In genomic region chr19:801861-802496, GRCh38 we compare ENCODE assay signal across 1 cellular context.
TF ChIP-seq lines count a peak whose summit lies in the region.

No MANE protein-coding gene starts in this region.

TF ChIP-seq in GM23338, 12 proteins besides CTCF, POLR2A, EP300 and RAD21:
- TF ChIP-seq EZH2 (IDR thresholded peaks at IDR 0.05; ENCODE audit: low read depth, unreplicated experiment) = no peak
- TF ChIP-seq ETS1 (IDR thresholded peaks at IDR 0.05) = no peak
- no peak for TF ChIP-seq ZNF114 (CRISPR knock-in tag; IDR thresholded peaks at IDR 0.05)
- TF ChIP-seq REST (IDR thresholded peaks at IDR 0.05; ENCODE audit: unreplicated experiment) = no peak
- TF ChIP-seq ZNF462 (CRISPR knock-in tag; IDR thresholded peaks at IDR 0.05) = no peak
- TF ChIP-seq EZH2phosphoT487 (IDR thresholded peaks at IDR 0.05; ENCODE audit: unreplicated experiment) = no peak
- TF ChIP-seq CREB1 (CRISPR knock-in tag; IDR thresholded peaks at IDR 0.05; ENCODE audit: low read depth) = no peak
- TF ChIP-seq STAT1 (IDR thresholded peaks at IDR 0.05; ENCODE audit: unreplicated experiment) = no peak
- no peak for TF ChIP-seq ZNF331 (CRISPR knock-in tag; IDR thresholded peaks at IDR 0.05; ENCODE audit: low read depth)
- no peak for TF ChIP-seq JUNB (IDR thresholded peaks at IDR 0.05; ENCODE audit: unreplicated experiment)
- TF ChIP-seq POLR2AphosphoS5 (IDR thresholded peaks at IDR 0.05; ENCODE audit: low read depth) = no peak; the same call in 1 of the 2 replicates
- no peak for TF ChIP-seq NANOG (IDR thresholded peaks at IDR 0.05; ENCODE audit: borderline replicate concordance)
